In genomic region chr16:17598968-17599367, GRCh38 we compare ENCODE assay signal across 36 cellular contexts.
"Had no signal": no experiment of that assay in that cellular context is flagged by ENCODE, and none has a peak within 500 bp of the region (broad histone marks: within the 10 kb centered on the region; RNA-seq: fewer than 3 reads in every experiment).

No MANE protein-coding gene starts in this region.

- DNase-seq: Karpas-422, Kasumi-1, MG63, MM.1S, MV-4-11, NCI-H1048, NCI-H1092, NCI-H1092 treated with DMSO at 0.1 percent for 48 hours, NCI-H1105, NCI-H1105 treated with DMSO at 0.1 percent for 48 hours, NCI-H1417, NCI-H1417 treated with DMSO at 0.1 percent for 48 hours, NCI-H1436, NCI-H1436 treated with DMSO at 0.1 percent for 48 hours, NCI-H146, NCI-H1694, NCI-H1694 treated with DMSO at 0.1 percent for 48 hours, NCI-H187, NCI-H187 treated with DMSO at 0.1 percent for 48 hours, NCI-H1930, NCI-H2029, NCI-H2029 treated with DMSO at 0.1 percent for 48 hours, NCI-H2081, NCI-H2081 treated with DMSO at 0.1 percent for 48 hours, NCI-H2107, NCI-H2171, NCI-H2171 treated with DMSO at 0.1 percent for 48 hours, NCI-H2227 treated with DMSO at 0.1 percent for 48 hours, NCI-H226, NCI-H345, NCI-H446, NCI-H446 treated with DMSO at 0.1 percent for 48 hours, NCI-H510A, NCI-H510A treated with DMSO at 0.1 percent for 48 hours, NCI-H524, NCI-H524 treated with DMSO at 0.1 percent for 48 hours had no signal

- H3K4me3 ChIP-seq: MG63 had no signal

- H3K36me3 ChIP-seq: MG63 had no signal

- H3K27me3 ChIP-seq: MG63 had no signal
